ENCODE assay signal across 19 cellular contexts in genomic region chr6:8137529-8137939, GRCh38. TPM values are rescaled to one million over a fixed set of nuclear protein-coding genes. Genes with fewer than 3 reads are reported as not detected.
DNase-seq lines count a peak whose midpoint lies in the region; ATAC-seq, FAIRE-seq and TF ChIP-seq lines count a peak whose summit lies in the region.
"Had no signal": no experiment of that assay in that cellular context is flagged by ENCODE, and none has a peak within 500 bp of the region (broad histone marks: within the 10 kb centered on the region; RNA-seq: fewer than 3 reads in every experiment).

No MANE protein-coding gene starts in this region.

- H3K4me2 ChIP-seq in HepG2 (ENCODE audit: low read depth, low read length) = peak overlapping the region; percentile 44
- H3K4me2 ChIP-seq in neural progenitor cell = no peak overlapping the region
- H3K4me2 ChIP-seq: A549 had no signal

- ATAC-seq in HepG2 = peak; percentile 95
- ATAC-seq in right lobe of liver = no peak
- ATAC-seq in HG03565 (IDR thresholded peaks at IDR 0.05; ENCODE audit: unreplicated experiment) = no peak
- no peak for ATAC-seq in HG02642 (IDR thresholded peaks at IDR 0.05; ENCODE audit: poor library complexity, unreplicated experiment)
- ATAC-seq in sciatic nerve = no peak
- ATAC-seq: A549 had no signal

- H3K4me3 ChIP-seq in HepG2 (replicated peaks in 1 of 3; ENCODE audit: insufficient read depth in 1 of 3, low read depth in 2 of 3, low read length in 3 of 3) = peak overlapping the region in 1 of 3 experiments; percentile 23; a peak in 1 of 6 replicates
- no peak overlapping the region for H3K4me3 ChIP-seq in right lobe of liver
- no peak overlapping the region for H3K4me3 ChIP-seq in choroid plexus epithelial cell (ENCODE audit: low read depth, low read length)
- H3K4me3 ChIP-seq in neural progenitor cell = no peak overlapping the region
- H3K4me3 ChIP-seq: A549 had no signal

- H3K4me3 Mint-ChIP-seq in neural progenitor cell = no peak overlapping the region
- H3K4me3 Mint-ChIP-seq: CD14-positive monocyte; CD4-positive, alpha-beta memory T cell; H9 had no signal

- no peaks in the 10 kb centered on the region for H3K27me3 ChIP-seq in HepG2 (ENCODE audit: control insufficient read depth in 1 of 2, insufficient read depth in 2 of 2, low read length in 2 of 2)
- H3K27me3 ChIP-seq in right lobe of liver = no peaks in the 10 kb centered on the region
- H3K27me3 ChIP-seq in neural progenitor cell = no peaks in the 10 kb centered on the region

- intact Hi-C loops in HepG2 (cut with micrococcal nuclease; ENCODE audit: unreplicated experiment) = no loop called here
- intact Hi-C loops in right lobe of liver (cut with DNase I) = no loop called here
- intact Hi-C loops in sciatic nerve (cut with DNase I) = no loop called here

- no peaks in the 10 kb centered on the region for H3K9me3 ChIP-seq in HepG2 (ENCODE audit: low read length)
- no peaks in the 10 kb centered on the region for H3K9me3 ChIP-seq in right lobe of liver
- no peaks in the 10 kb centered on the region for H3K9me3 ChIP-seq in neural progenitor cell (ENCODE audit: low read depth)
- H3K9me3 ChIP-seq: A549 had no signal

- H3K9ac ChIP-seq in HepG2 (ENCODE audit: insufficient read depth, low read depth, low read length) (peak overlapping the region; percentile 17; the same call in 1 of the 2 replicates), neural progenitor cell (no peak overlapping the region)

- H2AFZ ChIP-seq in HepG2 (ENCODE audit: low read length) (no peak overlapping the region), neural progenitor cell (replicated peaks) (peak overlapping the region; percentile 57)

- 3% methylated on average over 6 of the region's 6 CpGs for WGBS in HepG2 (ENCODE audit: low lambda C conversion rate)
- 22% methylated on average over 6 of the region's 6 CpGs for WGBS in right lobe of liver (ENCODE audit: insufficient coverage, low coverage, low lambda C conversion rate, missing lambda C conversion rate)

- no peak for TF ChIP-seq RAD21 in HepG2 (CRISPR knock-in tag; IDR thresholded peaks at IDR 0.05)

- TF ChIP-seq EP300 in HepG2 (IDR thresholded peaks at IDR 0.05; ENCODE audit: low read depth in 2 of 2, low read length in 2 of 2) (peak; percentile 76 to 92; a peak in 3 of 4 replicates), HepG2 (CRISPR knock-in tag; IDR thresholded peaks at IDR 0.05; ENCODE audit: borderline replicate concordance) (peak; percentile 87)

- H3K9me3 Mint-ChIP-seq in neural progenitor cell = no peaks in the 10 kb centered on the region
- H3K9me3 Mint-ChIP-seq: CD4-positive, alpha-beta memory T cell; H9 had no signal

- H3K27ac Mint-ChIP-seq in neural progenitor cell = no peak overlapping the region
- H3K27ac Mint-ChIP-seq: CD14-positive monocyte; CD4-positive, alpha-beta memory T cell; H9 had no signal

- H3K27ac ChIP-seq in HepG2 (ENCODE audit: extremely low read length, insufficient read depth, low read length) (peak overlapping the region; percentile 75), right lobe of liver (no peak overlapping the region), neural progenitor cell (no peak overlapping the region)
- H3K27ac ChIP-seq: 22Rv1, A549 had no signal

- POLR2A ChIA-PET in HepG2 (lab: Yijun Ruan, JAX) = no interaction called here

- no peaks in the 10 kb centered on the region for H3K36me3 ChIP-seq in HepG2 (replicated peaks in 1 of 2; ENCODE audit: control insufficient read depth in 1 of 2, insufficient read depth in 2 of 2, low read length in 2 of 2)
- no peaks in the 10 kb centered on the region for H3K36me3 ChIP-seq in right lobe of liver
- no peaks in the 10 kb centered on the region for H3K36me3 ChIP-seq in neural progenitor cell

- H3K36me3 Mint-ChIP-seq in neural progenitor cell = no peaks in the 10 kb centered on the region
- H3K36me3 Mint-ChIP-seq: CD14-positive monocyte; CD4-positive, alpha-beta memory T cell had no signal

- TF ChIP-seq CTCF in HepG2 (CRISPR knock-in tag; IDR thresholded peaks at IDR 0.05) (no peak), right lobe of liver (IDR thresholded peaks at IDR 0.05) (no peak), choroid plexus epithelial cell (conservative IDR thresholded peaks at IDR 0.05; ENCODE audit: low read depth, low read length) (no peak), neural progenitor cell (IDR thresholded peaks at IDR 0.05) (no peak)

- peaks cover 5% of the 10 kb centered on the region for H3K27me3 Mint-ChIP-seq in neural progenitor cell (ENCODE audit: insufficient read depth, low read depth)

- no TSS peak for BruUV-seq in HepG2 (replicated peaks; lab: Mats Ljungman, UMichigan)

- in situ Hi-C loops in HepG2 (cut with HindIII; ENCODE audit: extremely low pct_ligation_motif_present, low pct_unique_long_range_greater_than_20kb) = no loop called here

- peaks cover 16% of the 10 kb centered on the region for H3K4me1 Mint-ChIP-seq in neural progenitor cell
- H3K4me1 Mint-ChIP-seq: CD4-positive, alpha-beta memory T cell had no signal

- H3K79me2 ChIP-seq in HepG2 (ENCODE audit: insufficient read depth, low read length) (no peaks in the 10 kb centered on the region), neural progenitor cell (ENCODE audit: low read depth) (no peaks in the 10 kb centered on the region)

- peak; percentile 83 for FAIRE-seq in HepG2 (lab: Jason Lieb, UNC)
- FAIRE-seq: A549, H1 had no signal

- H3K4me1 ChIP-seq in HepG2 (ENCODE audit: insufficient read depth, low read length) (peaks cover 25% of the 10 kb centered on the region), right lobe of liver (no peaks in the 10 kb centered on the region), neural progenitor cell (peaks cover 5% of the 10 kb centered on the region)
- H3K4me1 ChIP-seq: A549 had no signal

- no peaks in the 10 kb centered on the region for H3F3A ChIP-seq in neural progenitor cell (ENCODE audit: low read depth)

- CTCF ChIA-PET in HepG2 (lab: Yijun Ruan, JAX; ENCODE audit: low intra/inter-chr PET ratio, low total read pairs) = no interaction called here

- no peaks in the 10 kb centered on the region for H4K20me1 ChIP-seq in HepG2 (ENCODE audit: insufficient read depth, low read length)
- no peaks in the 10 kb centered on the region for H4K20me1 ChIP-seq in neural progenitor cell (ENCODE audit: low read depth)

- DNase-seq in HepG2 (ENCODE audit: low spot score) = peak; percentile 89
- no peak for DNase-seq in right lobe of liver
- peak; percentile 13 for DNase-seq in choroid plexus epithelial cell (ENCODE audit: low read depth)
- DNase-seq in neural progenitor cell (ENCODE audit: low spot score) = no peak
- no peak for DNase-seq in sciatic nerve (ENCODE audit: low spot score)
- DNase-seq in activated CD4-positive, alpha-beta T cell treated with anti-CD3 and anti-CD28 coated beads for 4 hours = no peak
- DNase-seq: AML-193; CD4-positive, alpha-beta memory T cell; DMS153; DMS79; GF-D8; H9; IMR-90 had no signal

- TF ChIP-seq POLR2A in HepG2 (IDR thresholded peaks at IDR 0.05; ENCODE audit: insufficient read depth in 1 of 2, low read depth in 2 of 2, low read length in 2 of 2) (no peak), right lobe of liver (IDR thresholded peaks at IDR 0.05) (no peak)

TF ChIP-seq in HepG2, 621 proteins besides CTCF, POLR2A, EP300 and RAD21 (continues in another document):
- TF ChIP-seq ZNF782 (CRISPR knock-in tag; IDR thresholded peaks at IDR 0.05; ENCODE audit: borderline replicate concordance) = no peak
- TF ChIP-seq ZNF670 (CRISPR knock-in tag; IDR thresholded peaks at IDR 0.05; ENCODE audit: borderline replicate concordance) = no peak
- TF ChIP-seq MAX (IDR thresholded peaks at IDR 0.05) = 0 out of 2 replicates have a peak, but pooled peaks have one; percentile 17
- TF ChIP-seq ZNF879 (CRISPR knock-in tag; IDR thresholded peaks at IDR 0.05) = no peak
- 0 out of 2 replicates have a peak, but pooled peaks have one; percentile 21 for TF ChIP-seq ONECUT2 (CRISPR knock-in tag; IDR thresholded peaks at IDR 0.05)
- TF ChIP-seq HDAC1 (CRISPR knock-in tag; IDR thresholded peaks at IDR 0.05) = peak; percentile 62; the same call in 1 of the 2 replicates

RNA-seq across cellular contexts. Expression of gene EEF1E1, which starts 35.2 kb away (rescaled TPM):
- 188 and 270 TPM in 2 replicates for total RNA-seq in HepG2 (2016; rRNA removed; fragmentation: Illumina TruSeq; extraction: Trizol)
- total RNA-seq in HepG2 (2016; cell fraction: cytosol; rRNA removed; fragmentation: Illumina TruSeq; extraction: Trizol; ENCODE audit: low read depth) = 62.9 and 68.9 TPM in 2 replicates
- total RNA-seq in HepG2 (2016; cell fraction: insoluble cytoplasmic fraction; rRNA removed; fragmentation: Illumina TruSeq; extraction: Trizol) = 186 and 287 TPM in 2 replicates
- total RNA-seq in HepG2 (2016; cell fraction: membrane; rRNA removed; fragmentation: Illumina TruSeq; extraction: Trizol) = 86.5 and 89.3 TPM in 2 replicates
- 93.4 and 98.7 TPM in 2 replicates for total RNA-seq in HepG2 (2016; cell fraction: nucleus; rRNA removed; fragmentation: Illumina TruSeq; extraction: Trizol)
- 94.5 and 128 TPM in 2 replicates for polyA plus RNA-seq in HepG2 (2011; rRNA removed)
- polyA plus RNA-seq in HepG2 (2011; cell fraction: cytosol; rRNA removed) = 93.8 and 101 TPM in 2 replicates
- 27.9 and 33.4 TPM in 2 replicates for polyA plus RNA-seq in HepG2 (2011; cell fraction: nucleus; rRNA removed)
- polyA plus RNA-seq in HepG2 (2012) = 93.5 and 97.9 TPM in 2 replicates
- 51.5 and 51.7 TPM in 2 replicates for polyA plus RNA-seq in HepG2 (2016; cell fraction: cytosol; fragmentation: Illumina TruSeq; extraction: Trizol; ENCODE audit: low read depth)
- polyA plus RNA-seq in HepG2 (2016; cell fraction: insoluble cytoplasmic fraction; fragmentation: Illumina TruSeq; extraction: Trizol; ENCODE audit: low read depth) = 263 and 287 TPM in 2 replicates
- 64.6 and 67.7 TPM in 2 replicates for polyA plus RNA-seq in HepG2 (2016; cell fraction: membrane; fragmentation: Illumina TruSeq; extraction: Trizol; ENCODE audit: low read depth)
- 113 and 114 TPM in 2 replicates for polyA plus RNA-seq in HepG2 (2016; cell fraction: nucleus; fragmentation: Illumina TruSeq; extraction: Trizol; ENCODE audit: insufficient read depth, low read depth)
- polyA minus RNA-seq in HepG2 (2011; rRNA and poly(A)+ RNA removed; ENCODE audit: low replicate concordance) = 20.7 and 22.4 TPM in 2 replicates
- polyA minus RNA-seq in HepG2 (2011; cell fraction: cytosol; rRNA and poly(A)+ RNA removed) = 21.0 and 30.3 TPM in 2 replicates
- 82.0 and 84.3 TPM in 2 replicates for polyA minus RNA-seq in HepG2 (2011; cell fraction: nucleus; rRNA and poly(A)+ RNA removed)
- total RNA-seq in right lobe of liver = 10 to 100 TPM in 3 of 6 experiments, 1 to 10 TPM in 3; 4.6 to 33.9 (median 10.1) TPM
- total RNA-seq in neural progenitor cell (ENCODE audit: low replicate concordance) = 85.6 and 119 TPM in 2 replicates
- 13.2 TPM for total RNA-seq in sciatic nerve

Comparison
In these comparisons a context has a peak if more than half of its experiments do, and no peak if none do; other contexts are left out.
1. DNase-seq: peak in HepG2 (single experiment) and choroid plexus epithelial cell (single experiment); none in right lobe of liver (0 of 3), neural progenitor cell (single experiment), sciatic nerve (single experiment) and activated CD4-positive, alpha-beta T cell treated with anti-CD3 and anti-CD28 coated beads for 4 hours (0 of 2).